23 cellular contexts compared by ENCODE assay signal in the genomic region with DNA sequence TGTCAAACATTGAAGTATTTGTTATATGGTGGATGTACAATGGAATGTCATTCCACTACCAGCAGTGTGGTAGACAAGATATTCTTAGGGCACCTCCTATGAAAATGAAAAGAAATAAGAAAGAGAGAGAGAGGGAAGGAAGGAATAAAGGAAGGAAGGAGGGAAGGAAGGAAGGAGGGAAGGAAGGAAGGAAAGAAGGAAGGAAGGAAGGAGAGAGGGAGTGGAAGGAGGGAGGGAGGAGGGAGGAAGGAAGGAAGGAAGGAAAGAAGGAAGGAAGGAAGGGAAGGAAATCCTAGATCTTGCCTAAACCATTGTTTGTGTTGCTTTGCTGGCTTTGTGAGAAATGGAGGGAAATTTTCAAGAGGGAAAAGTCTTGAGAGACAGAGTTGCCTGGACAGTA. TPM values are rescaled to one million over a fixed set of nuclear protein-coding genes. Genes with fewer than 3 reads are reported as not detected.
DNase-seq lines count a peak whose midpoint lies in the region; ATAC-seq, FAIRE-seq and TF ChIP-seq lines count a peak whose summit lies in the region.
"Had no signal": no experiment of that assay in that cellular context is flagged by ENCODE, and none has a peak within 500 bp of the region (broad histone marks: within the 10 kb centered on the region; RNA-seq: fewer than 3 reads in every experiment).

No MANE protein-coding gene starts in this region.

- FAIRE-seq in HepG2 (lab: Jason Lieb, UNC), result no peak
- FAIRE-seq in HTR-8/SVneo (lab: Jason Lieb, UNC), result peak; percentile 42
- FAIRE-seq in K562 (lab: Jason Lieb, UNC), result no peak
- FAIRE-seq: A549, G401.6, GM19239 had no signal

- no peaks in the 10 kb centered on the region for H3K4me1 ChIP-seq in HepG2 (ENCODE audit: insufficient read depth, low read length)
- H3K4me1 ChIP-seq in right lobe of liver, result no peaks in the 10 kb centered on the region
- no peaks in the 10 kb centered on the region for H3K4me1 ChIP-seq in K562 (replicated peaks in 1 of 2; ENCODE audit: control insufficient read depth in 2 of 2, insufficient read depth in 2 of 2, low read length in 2 of 2)
- H3K4me1 ChIP-seq: A549 had no signal

- ATAC-seq in HepG2, result no peak
- no peak for ATAC-seq in right lobe of liver
- ATAC-seq in K562, result no peak
- no peak for ATAC-seq in GM21825 (IDR thresholded peaks at IDR 0.05; ENCODE audit: unreplicated experiment)
- no peak for ATAC-seq in HG03439 (IDR thresholded peaks at IDR 0.05; ENCODE audit: unreplicated experiment)
- ATAC-seq: A549 had no signal

- H3K27ac ChIP-seq in HepG2 (ENCODE audit: extremely low read length, insufficient read depth, low read length), result no peak overlapping the region
- H3K27ac ChIP-seq in right lobe of liver, result no peak overlapping the region
- H3K27ac ChIP-seq in K562 (ENCODE audit: extremely low read depth, low read depth, low read length), result no peak overlapping the region
- H3K27ac ChIP-seq: 22Rv1; A549; BLaER1 treated with 17β-estradiol and CSF1 and Interleukin-3, amounts not matched to agents 10 nM and 100 nM; C4-2B had no signal

- H3K4me2 ChIP-seq in HepG2 (ENCODE audit: low read depth, low read length) (no peak overlapping the region), K562 (ENCODE audit: insufficient read depth, low read length) (no peak overlapping the region)
- H3K4me2 ChIP-seq: A549; BLaER1 treated with 17β-estradiol and CSF1 and Interleukin-3, amounts not matched to agents 10 nM and 100 nM had no signal

- no peak overlapping the region for H3K4me3 ChIP-seq in HepG2 (replicated peaks in 1 of 3; ENCODE audit: insufficient read depth in 1 of 3, low read depth in 2 of 3, low read length in 3 of 3)
- H3K4me3 ChIP-seq in right lobe of liver, result no peak overlapping the region
- H3K4me3 ChIP-seq in K562, result no peak overlapping the region
- H3K4me3 ChIP-seq: A549; BLaER1 treated with 17β-estradiol and CSF1 and Interleukin-3, amounts not matched to agents 10 nM and 100 nM had no signal

- TF ChIP-seq CTCF in HepG2 (CRISPR knock-in tag; IDR thresholded peaks at IDR 0.05), result no peak
- no peak for TF ChIP-seq CTCF in right lobe of liver (IDR thresholded peaks at IDR 0.05)
- no peak for TF ChIP-seq CTCF in K562 (IDR thresholded peaks at IDR 0.05 in 2 of 3, conservative IDR thresholded peaks at IDR 0.05 in 1 of 3; ENCODE audit: insufficient read depth in 2 of 3, low read depth in 1 of 3, low read length in 3 of 3)

- TF ChIP-seq POLR2A in HepG2 (IDR thresholded peaks at IDR 0.05; ENCODE audit: insufficient read depth in 1 of 2, low read depth in 2 of 2, low read length in 2 of 2), result no peak
- TF ChIP-seq POLR2A in right lobe of liver (IDR thresholded peaks at IDR 0.05), result no peak
- TF ChIP-seq POLR2A in K562 (conservative IDR thresholded peaks at IDR 0.05), result no peak

- in situ Hi-C loops in HepG2 (cut with HindIII; ENCODE audit: extremely low pct_ligation_motif_present, low pct_unique_long_range_greater_than_20kb), result no loop called here
- in situ Hi-C loops in K562 (cut with MboI), result no loop called here

- H2AFZ ChIP-seq in HepG2 (ENCODE audit: low read length) (no peak overlapping the region), K562 (ENCODE audit: low read depth, low read length) (no peak overlapping the region)

- CTCF ChIA-PET in HepG2 (lab: Yijun Ruan, JAX; ENCODE audit: low intra/inter-chr PET ratio, low total read pairs), result no interaction called here
- CTCF ChIA-PET in K562 (lab: Yijun Ruan, JAX; ENCODE audit: low intra/inter-chr PET ratio), result no interaction called here

- H3K9ac ChIP-seq in HepG2 (ENCODE audit: insufficient read depth, low read depth, low read length) (no peak overlapping the region), K562 (ENCODE audit: insufficient read depth in 1 of 2, low read depth in 2 of 2, low read length in 2 of 2) (no peak overlapping the region)
- H3K9ac ChIP-seq: BLaER1 treated with 17β-estradiol and CSF1 and Interleukin-3, amounts not matched to agents 10 nM and 100 nM had no signal

- DNase-seq in HepG2 (ENCODE audit: low spot score), result no peak
- no peak for DNase-seq in right lobe of liver
- DNase-seq in HTR-8/SVneo (ENCODE audit: insufficient read length, low spot score), result no peak
- no peak for DNase-seq in K562 (ENCODE audit: extremely low read depth in 1 of 4, low spot score in 3 of 4)
- DNase-seq in NCI-H69 (lab: John Stamatoyannopoulos, UW), result no peak
- DNase-seq: AML-193; CD4-positive, alpha-beta T cell; CD8-positive, alpha-beta memory T cell; COR-L47; DMS 273 treated with DMSO at 0.1 percent for 48 hours; DMS153; DMS53; DMS79; GF-D8 had no signal

- H3K9me1 ChIP-seq in K562 (ENCODE audit: control insufficient read depth, insufficient read depth, low read length), result no peaks in the 10 kb centered on the region

- H3K36me3 ChIP-seq in HepG2 (replicated peaks in 1 of 2; ENCODE audit: control insufficient read depth in 1 of 2, insufficient read depth in 2 of 2, low read length in 2 of 2) (no peaks in the 10 kb centered on the region), right lobe of liver (no peaks in the 10 kb centered on the region), K562 (ENCODE audit: control insufficient read depth, insufficient read depth, low read length) (no peaks in the 10 kb centered on the region)
- H3K36me3 ChIP-seq: BLaER1 treated with 17β-estradiol and CSF1 and Interleukin-3, amounts not matched to agents 10 nM and 100 nM had no signal

- H3K9me3 ChIP-seq in HepG2 (ENCODE audit: low read length) (no peaks in the 10 kb centered on the region), right lobe of liver (no peaks in the 10 kb centered on the region), K562 (replicated peaks; ENCODE audit: control insufficient read depth, insufficient read depth, low read depth, low read length) (no peaks in the 10 kb centered on the region)

- no TSS peak for BruUV-seq in HepG2 (replicated peaks; lab: Mats Ljungman, UMichigan)
- no TSS peak for BruUV-seq in K562 (replicated peaks; lab: Mats Ljungman, UMichigan)

- H3K79me2 ChIP-seq in HepG2 (ENCODE audit: insufficient read depth, low read length) (no peaks in the 10 kb centered on the region), K562 (ENCODE audit: control insufficient read depth, insufficient read depth, low read length) (no peaks in the 10 kb centered on the region)

- H4K20me1 ChIP-seq in HepG2 (ENCODE audit: insufficient read depth, low read length) (no peaks in the 10 kb centered on the region), K562 (replicated peaks; ENCODE audit: control insufficient read depth, insufficient read depth, low read length) (no peaks in the 10 kb centered on the region)
- H4K20me1 ChIP-seq: BLaER1 treated with 17β-estradiol and CSF1 and Interleukin-3, amounts not matched to agents 10 nM and 100 nM had no signal

- H3K27me3 ChIP-seq in HepG2 (ENCODE audit: control insufficient read depth in 1 of 2, insufficient read depth in 2 of 2, low read length in 2 of 2) (peaks cover 0 to 4% of the 10 kb centered on the region in 2 experiments; a peak in 1 of 5 replicates), right lobe of liver (no peaks in the 10 kb centered on the region), K562 (ENCODE audit: control insufficient read depth in 2 of 2, insufficient read depth in 2 of 2, low read length in 2 of 2) (peaks cover 12 to 14% of the 10 kb centered on the region in 2 experiments; a peak in 3 of 5 replicates)
- H3K27me3 ChIP-seq: BLaER1 treated with 17β-estradiol and CSF1 and Interleukin-3, amounts not matched to agents 10 nM and 100 nM had no signal

- TF ChIP-seq EP300 in HepG2 (IDR thresholded peaks at IDR 0.05; ENCODE audit: low read depth in 2 of 2, low read length in 2 of 2) (no peak), HepG2 (CRISPR knock-in tag; IDR thresholded peaks at IDR 0.05; ENCODE audit: borderline replicate concordance) (no peak), K562 (IDR thresholded peaks at IDR 0.05; ENCODE audit: low read length) (no peak)

- intact Hi-C loops in HepG2 (cut with micrococcal nuclease; ENCODE audit: unreplicated experiment), result no loop called here
- intact Hi-C loops in right lobe of liver (cut with DNase I), result no loop called here
- intact Hi-C loops in K562 (cut with micrococcal nuclease), result no loop called here

- POLR2A ChIA-PET in HepG2 (lab: Yijun Ruan, JAX), result no interaction called here
- POLR2A ChIA-PET in K562 (lab: Yijun Ruan, JAX), result no interaction called here

- TF ChIP-seq RAD21 in HepG2 (CRISPR knock-in tag; IDR thresholded peaks at IDR 0.05) (no peak), K562 (CRISPR knock-in tag; conservative IDR thresholded peaks at IDR 0.05 in 1 of 2, IDR thresholded peaks at IDR 0.05 in 1 of 2) (no peak)

RNA-seq across cellular contexts. Expression of gene TCF7L1, which starts 50.1 kb away (rescaled TPM):
- total RNA-seq in HepG2 (2016; rRNA removed; fragmentation: Illumina TruSeq; extraction: Trizol), result 0.04 and 0.08 TPM in 2 replicates
- not detected in 2 replicates for total RNA-seq in HepG2 (2016; cell fraction: cytosol; rRNA removed; fragmentation: Illumina TruSeq; extraction: Trizol; ENCODE audit: low read depth)
- 0.04 and 0.07 TPM in 2 replicates for total RNA-seq in HepG2 (2016; cell fraction: insoluble cytoplasmic fraction; rRNA removed; fragmentation: Illumina TruSeq; extraction: Trizol)
- 0.06 and 0.07 TPM in 2 replicates for total RNA-seq in HepG2 (2016; cell fraction: membrane; rRNA removed; fragmentation: Illumina TruSeq; extraction: Trizol)
- total RNA-seq in HepG2 (2016; cell fraction: nucleus; rRNA removed; fragmentation: Illumina TruSeq; extraction: Trizol), result not detected in 2 replicates
- 0.15 and 0.24 TPM in 2 replicates for polyA plus RNA-seq in HepG2 (2011; rRNA removed)
- polyA plus RNA-seq in HepG2 (2011; cell fraction: cytosol; rRNA removed), result 0.09 and 0.12 TPM in 2 replicates
- polyA plus RNA-seq in HepG2 (2011; cell fraction: nucleus; rRNA removed), result 0.90 and 1.0 TPM in 2 replicates
- polyA plus RNA-seq in HepG2 (2012), result 2.6 and 2.7 TPM in 2 replicates
- polyA plus RNA-seq in HepG2 (2016; cell fraction: cytosol; fragmentation: Illumina TruSeq; extraction: Trizol; ENCODE audit: low read depth), result 0.12 and 0.14 TPM in 2 replicates
- 0.46 and 0.48 TPM in 2 replicates for polyA plus RNA-seq in HepG2 (2016; cell fraction: insoluble cytoplasmic fraction; fragmentation: Illumina TruSeq; extraction: Trizol; ENCODE audit: low read depth)
- polyA plus RNA-seq in HepG2 (2016; cell fraction: membrane; fragmentation: Illumina TruSeq; extraction: Trizol; ENCODE audit: low read depth), result 0.37 and 0.49 TPM in 2 replicates
- polyA plus RNA-seq in HepG2 (2016; cell fraction: nucleus; fragmentation: Illumina TruSeq; extraction: Trizol; ENCODE audit: insufficient read depth, low read depth), result 0.55 and 0.99 TPM in 2 replicates
- 0.05 and 0.28 TPM in 2 replicates for polyA minus RNA-seq in HepG2 (2011; rRNA and poly(A)+ RNA removed; ENCODE audit: low replicate concordance)
- polyA minus RNA-seq in HepG2 (2011; cell fraction: cytosol; rRNA and poly(A)+ RNA removed), result not detected in 2 replicates
- polyA minus RNA-seq in HepG2 (2011; cell fraction: nucleus; rRNA and poly(A)+ RNA removed), result 0.13 and 0.25 TPM in 2 replicates
- 1 to 10 TPM; 1.2 to 8.8 (median 3.7) TPM for total RNA-seq in right lobe of liver
- 0.23 TPM in 1 of 2 replicates, not detected in the other for total RNA-seq in K562 (2011; cell fraction: chromatin; rRNA removed; ENCODE audit: low replicate concordance)
- not detected in 2 replicates for total RNA-seq in K562 (2011; cell fraction: nucleolus; rRNA removed)
- total RNA-seq in K562 (2011; cell fraction: nucleoplasm; rRNA removed), result not detected in 2 replicates
- total RNA-seq in K562 (2014; rRNA removed), result not detected in 2 replicates
- not detected in 2 replicates for total RNA-seq in K562 (2014; rRNA removed; fragmentation: Illumina TruSeq; extraction: Trizol)
- total RNA-seq in K562 (2015; rRNA removed; fragmentation: Illumina TruSeq; extraction: Trizol), result not detected in 2 replicates
- 0.11 and 0.13 TPM in 2 replicates for total RNA-seq in K562 (2021)
- not detected in 2 replicates for polyA plus RNA-seq in K562 (2011; rRNA removed)
- 0.03 TPM in 1 of 2 replicates, not detected in the other for polyA plus RNA-seq in K562 (2011; cell fraction: cytosol; rRNA removed)
- 0.07 TPM in 1 of 2 replicates, not detected in the other for polyA plus RNA-seq in K562 (2011; cell fraction: nucleus; rRNA removed)
- 0.17 and 0.21 TPM in 2 replicates for polyA plus RNA-seq in K562 (2012)
- 0.07 and 0.09 TPM in 2 replicates for polyA plus RNA-seq in K562 (2014; fragmentation: Illumina TruSeq; extraction: Trizol)
- under 1 TPM in 1 of 2 experiments, not detected in 1; 0.04 TPM for polyA plus RNA-seq in K562 (2014; fragmentation: Nextera tagmentation; extraction: Ambion mirVana)
- polyA plus RNA-seq in K562 (2014; rRNA removed), result 0.03 and 0.05 TPM in 2 replicates
- polyA minus RNA-seq in K562 (2011; rRNA and poly(A)+ RNA removed), result not detected in 2 replicates
- polyA minus RNA-seq in K562 (2011; cell fraction: cytosol; rRNA and poly(A)+ RNA removed), result not detected in 2 replicates
- not detected in 2 replicates for polyA minus RNA-seq in K562 (2011; cell fraction: nucleus; rRNA and poly(A)+ RNA removed)
- total RNA-seq: A172; CD4-positive, alpha-beta T cell; CD8-positive, alpha-beta memory T cell had no signal

Comparison
In these comparisons a context has a peak if more than half of its experiments do, and no peak if none do; other contexts are left out.
1. Of the 241 proteins assayed by ChIP-seq in both HepG2 and K562: peak only in HepG2: PCBP2; only in K562: ZNF512; in both: none; in neither: 239.